26 cellular contexts compared by ENCODE assay signal in the genomic region with DNA sequence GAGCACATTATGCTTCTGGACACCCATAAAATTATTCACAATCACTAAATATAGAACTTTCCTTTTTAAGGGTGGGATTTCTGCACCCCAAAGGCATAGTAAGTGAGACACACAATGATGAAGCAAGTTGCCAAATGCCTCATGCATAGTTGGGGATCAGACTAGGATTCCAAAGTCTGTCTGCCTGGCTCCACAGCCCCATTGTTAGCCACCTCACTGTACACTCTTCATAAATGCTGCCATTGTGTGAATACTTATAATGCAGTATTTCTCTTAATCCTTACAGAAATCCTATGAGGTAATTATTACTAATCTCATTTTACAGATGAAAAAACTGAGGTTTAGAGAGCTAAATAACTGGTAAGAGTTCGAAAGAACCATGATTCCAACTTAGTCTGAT.
"Had no signal": no experiment of that assay in that cellular context is flagged by ENCODE, and none has a peak within 500 bp of the region (broad histone marks: within the 10 kb centered on the region; RNA-seq: fewer than 3 reads in every experiment).

No MANE protein-coding gene starts in this region.

- DNase-seq: central memory CD4-positive, alpha-beta T cell; effector CD8-positive, alpha-beta T cell; endodermal cell; foreskin fibroblast; glutamatergic neuron; kidney; mesenchymal stem cell; natural killer cell; pancreas; right cardiac atrium; sigmoid colon; stimulated activated CD4-positive, alpha-beta T cell treated with anti-CD3 and anti-CD28 coated beads, Interleukin-2, amount 100 ng/mL, for 24 hours; stimulated activated CD4-positive, alpha-beta T cell treated with anti-CD3 and anti-CD28 coated beads, Interleukin-4, amount 100 ng/mL, for 24 hours; stimulated activated naive CD4-positive, alpha-beta T cell treated with Interleukin-2 at 50 U/mL for 16 hours; upper lobe of left lung had no signal

- ATAC-seq: esophagus mucosa; gastroesophageal sphincter; left lobe of liver; natural killer cell; pancreas; right cardiac atrium; stimulated activated effector memory CD8-positive, alpha-beta T cell treated with anti-CD3 and anti-CD28 coated beads, Interleukin-12 subunit alpha, Interleukin-12 subunit beta, amount 100 ng/mL, for 72 hours had no signal

- H3K9me3 ChIP-seq: gastroesophageal sphincter, neutrophil, pancreas, sigmoid colon, thoracic aorta, tibial nerve, upper lobe of left lung had no signal

- H3K27me3 Mint-ChIP-seq: progenitor cell of endocrine pancreas had no signal

- H3K4me3 ChIP-seq: gastroesophageal sphincter, lung, pancreas, sigmoid colon, tibial nerve, upper lobe of left lung had no signal

- H3K27ac Mint-ChIP-seq: endodermal cell; mesothelial cell of epicardium; natural killer cell; progenitor cell of endocrine pancreas; stimulated activated effector memory CD8-positive, alpha-beta T cell treated with anti-CD3 and anti-CD28 coated beads, Interleukin-12 subunit alpha, Interleukin-12 subunit beta, amount 100 ng/mL, for 72 hours had no signal

- H3K4me3 Mint-ChIP-seq: endodermal cell; mesothelial cell of epicardium; natural killer cell; stimulated activated effector memory CD8-positive, alpha-beta T cell treated with anti-CD3 and anti-CD28 coated beads, Interleukin-12 subunit alpha, Interleukin-12 subunit beta, amount 100 ng/mL, for 72 hours had no signal

- H3K36me3 ChIP-seq: gastroesophageal sphincter, neutrophil, pancreas, sigmoid colon, thoracic aorta, tibial nerve, upper lobe of left lung had no signal

- H3K27me3 ChIP-seq: gastroesophageal sphincter, neutrophil, pancreas, sigmoid colon, tibial nerve, upper lobe of left lung had no signal

- H3K36me3 Mint-ChIP-seq: mesothelial cell of epicardium; natural killer cell; stimulated activated effector memory CD8-positive, alpha-beta T cell treated with anti-CD3 and anti-CD28 coated beads, Interleukin-12 subunit alpha, Interleukin-12 subunit beta, amount 100 ng/mL, for 72 hours had no signal

- H3K4me1 Mint-ChIP-seq: endodermal cell; mesothelial cell of epicardium; natural killer cell; stimulated activated effector memory CD8-positive, alpha-beta T cell treated with anti-CD3 and anti-CD28 coated beads, Interleukin-12 subunit alpha, Interleukin-12 subunit beta, amount 100 ng/mL, for 72 hours had no signal

- H3K4me1 ChIP-seq: gastroesophageal sphincter, pancreas, sigmoid colon, tibial nerve, upper lobe of left lung had no signal

- H3K9me3 Mint-ChIP-seq: endodermal cell, mesothelial cell of epicardium had no signal

- H3K27ac ChIP-seq: epithelial cell of prostate, gastroesophageal sphincter, neutrophil, pancreas, sigmoid colon, thoracic aorta, tibial nerve, upper lobe of left lung had no signal
